Comparison of ENCODE assay signal across 13 cellular contexts in genomic region chr3:193418576-193419373, GRCh38. TPM values are rescaled to one million over a fixed set of nuclear protein-coding genes. Genes with fewer than 3 reads are reported as not detected.
DNase-seq lines count a peak whose midpoint lies in the region; ATAC-seq and TF ChIP-seq lines count a peak whose summit lies in the region.
"Had no signal": no experiment of that assay in that cellular context is flagged by ENCODE, and none has a peak within 500 bp of the region (broad histone marks: within the 10 kb centered on the region; RNA-seq: fewer than 3 reads in every experiment).

No MANE protein-coding gene starts in this region.

- no peak for TF ChIP-seq POLR2A in NB4 (IDR thresholded peaks at IDR 0.05; ENCODE audit: extremely low read depth, insufficient read length)
- no peak for TF ChIP-seq POLR2A in tibial nerve (IDR thresholded peaks at IDR 0.05)

- H3K4me1 ChIP-seq in lower lobe of right lung (no peaks in the 10 kb centered on the region), upper lobe of right lung (no peaks in the 10 kb centered on the region), tibial nerve (no peaks in the 10 kb centered on the region)

- H3K4me3 ChIP-seq in NB4 (ENCODE audit: low read depth, low read length) (no peak overlapping the region), epithelial cell of esophagus (ENCODE audit: low read length) (no peak overlapping the region), lower lobe of right lung (no peak overlapping the region), upper lobe of right lung (no peak overlapping the region), tibial nerve (no peak overlapping the region)

- ATAC-seq in lower lobe of right lung (peak; percentile 41), upper lobe of right lung (peak; percentile 56)
- ATAC-seq: HCT116 had no signal

- H3K9me3 ChIP-seq in lower lobe of right lung (peaks cover 14% of the 10 kb centered on the region), upper lobe of right lung (no peaks in the 10 kb centered on the region), tibial nerve (peaks cover 0 to 38% (median 4%) of the 10 kb centered on the region in 4 donors)

- TF ChIP-seq CTCF in NB4 (IDR thresholded peaks at IDR 0.05; ENCODE audit: low read depth, low read length) (no peak), epithelial cell of esophagus (IDR thresholded peaks at IDR 0.05; ENCODE audit: insufficient read depth, low read depth, low read length, missing control alignments) (no peak), lower lobe of right lung (IDR thresholded peaks at IDR 0.05) (no peak), upper lobe of right lung (IDR thresholded peaks at IDR 0.05) (no peak), tibial nerve (IDR thresholded peaks at IDR 0.05) (no peak)

- H3K36me3 ChIP-seq in lower lobe of right lung, result peaks cover 18% of the 10 kb centered on the region
- H3K36me3 ChIP-seq in upper lobe of right lung, result peaks cover 22% of the 10 kb centered on the region
- peaks cover 0 to 36% (median 0%) of the 10 kb centered on the region in 3 donors for H3K36me3 ChIP-seq in tibial nerve

- H3K27me3 ChIP-seq in lower lobe of right lung (ENCODE audit: low read depth), result no peaks in the 10 kb centered on the region
- no peaks in the 10 kb centered on the region for H3K27me3 ChIP-seq in upper lobe of right lung
- H3K27me3 ChIP-seq in tibial nerve, result no peaks in the 10 kb centered on the region

- H3K27ac ChIP-seq in lower lobe of right lung (no peak overlapping the region), upper lobe of right lung (no peak overlapping the region), tibial nerve (no peak overlapping the region)

- intact Hi-C loops in lower lobe of right lung (cut with DNase I) (no loop called here), upper lobe of right lung (cut with DNase I) (no loop called here)

- TF ChIP-seq EP300 in tibial nerve (IDR thresholded peaks at IDR 0.05), result no peak

- DNase-seq in NB4 (ENCODE audit: low read depth), result peak; percentile 3
- DNase-seq in epithelial cell of esophagus (ENCODE audit: low read depth), result peak; percentile 66
- no peak for DNase-seq in lower lobe of right lung
- DNase-seq in upper lobe of right lung, result no peak
- DNase-seq in activated naive CD4-positive, alpha-beta T cell treated with Interleukin-2 at 50 U/mL for 16 hours, result no peak
- no peak for DNase-seq in DMS53 (lab: John Stamatoyannopoulos, UW)
- no peak for DNase-seq in tibial nerve (ENCODE audit: low spot score in 2 of 2)
- DNase-seq: C1 segment of cervical spinal cord; CD4-positive, alpha-beta T cell; DMS79 treated with DMSO at 0.1 percent for 48 hours; EL had no signal

- 81 to 94% methylated on average over 3 to 4 of the region's 4 CpGs for WGBS in tibial nerve, 2 donors

RNA-seq across cellular contexts. Expression of gene ATP13A5, which starts 40.2 kb away (rescaled TPM):
- 2.0 TPM for total RNA-seq in lower lobe of right lung
- total RNA-seq in upper lobe of right lung, result 2.0 TPM
- under 1 TPM in 1 of 4 donors, not detected in 3; under 0.01 TPM for total RNA-seq in tibial nerve
- total RNA-seq: CD4-positive, alpha-beta T cell; HT-29 had no signal

Comparison
In these comparisons a context has a peak if more than half of its experiments do, and no peak if none do; other contexts are left out.
1. DNase-seq: peak in NB4 (single experiment) and epithelial cell of esophagus (single experiment); none in lower lobe of right lung (single experiment), upper lobe of right lung (single experiment), activated naive CD4-positive, alpha-beta T cell treated with Interleukin-2 at 50 U/mL for 16 hours (single experiment), DMS53 (single experiment) and tibial nerve (0 of 2).